10 cellular contexts compared by ENCODE assay signal in the genomic region with DNA sequence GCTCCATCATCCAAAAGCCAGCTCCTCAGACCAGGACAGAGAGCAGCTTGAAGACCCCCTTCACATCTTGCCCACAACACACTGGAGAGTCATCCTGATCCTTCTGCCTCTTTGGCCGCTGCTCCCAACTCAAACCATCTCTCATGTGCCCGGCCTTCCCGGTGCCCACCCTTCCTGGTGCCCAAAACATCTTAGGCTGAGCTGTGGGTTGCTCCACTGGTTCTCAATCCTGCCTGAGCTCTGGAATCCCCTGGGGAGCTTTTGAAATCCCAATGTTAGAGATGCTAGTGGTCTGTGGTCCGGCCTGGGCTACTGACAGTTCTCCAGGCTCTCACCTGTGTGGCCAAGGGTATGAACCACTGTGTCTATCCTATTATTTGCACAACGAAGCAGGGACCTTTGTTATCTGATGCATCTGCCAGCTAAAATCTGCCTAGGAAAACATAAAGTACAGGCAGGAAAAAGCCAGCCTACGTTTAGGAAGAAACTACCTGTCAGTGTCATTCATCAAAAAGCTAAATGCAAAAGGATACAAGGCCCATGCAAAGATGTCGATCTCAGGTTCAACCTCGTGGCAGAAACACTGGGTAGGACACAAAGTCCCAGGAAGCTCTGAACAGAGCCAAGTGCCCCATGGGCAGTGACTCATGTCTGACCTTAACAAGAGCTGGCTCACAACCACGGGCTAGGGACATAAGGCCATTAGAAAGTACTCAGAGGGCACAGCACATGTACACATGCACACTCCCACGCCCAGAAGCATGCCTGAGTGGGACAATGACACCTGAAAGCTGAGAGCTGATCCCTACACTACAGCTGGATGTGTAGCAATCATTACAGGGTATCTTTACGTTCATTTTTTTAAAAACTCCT. TPM values are rescaled to one million over a fixed set of nuclear protein-coding genes. Genes with fewer than 3 reads are reported as not detected.
DNase-seq lines count a peak whose midpoint lies in the region; ATAC-seq, FAIRE-seq and TF ChIP-seq lines count a peak whose summit lies in the region.
"Had no signal": no experiment of that assay in that cellular context is flagged by ENCODE, and none has a peak within 500 bp of the region (broad histone marks: within the 10 kb centered on the region; RNA-seq: fewer than 3 reads in every experiment).

No MANE protein-coding gene starts in this region.

- no peak for FAIRE-seq in endothelial cell of umbilical vein (lab: Jason Lieb, UNC)

- intact Hi-C loops in endothelial cell of umbilical vein (cut with micrococcal nuclease) = no loop called here

- H4K20me1 ChIP-seq in endothelial cell of umbilical vein (replicated peaks; ENCODE audit: control insufficient read depth, extremely low read depth, insufficient read depth, low read length) (no peaks in the 10 kb centered on the region), osteoblast (ENCODE audit: insufficient read depth, low read length) (no peaks in the 10 kb centered on the region)

- ATAC-seq in activated T-cell treated with anti-CD3 and anti-CD28 coated beads, Interleukin-2, amount 50 U/mL, for 72 hours (replicated peaks in 1 of 2) = no peak
- no peak for ATAC-seq in GM19463 (IDR thresholded peaks at IDR 0.05; ENCODE audit: unreplicated experiment)

- BruUV-seq in endothelial cell of umbilical vein (replicated peaks; lab: Mats Ljungman, UMichigan) = no TSS peak

- no peak overlapping the region for H2AFZ ChIP-seq in endothelial cell of umbilical vein (ENCODE audit: low read depth, low read length)
- H2AFZ ChIP-seq in osteoblast (ENCODE audit: low read length) = no peak overlapping the region

- TF ChIP-seq CTCF in BJ (IDR thresholded peaks at IDR 0.05; ENCODE audit: insufficient read depth, low read depth, low read length) (no peak), endothelial cell of umbilical vein (IDR thresholded peaks at IDR 0.05; ENCODE audit: extremely low read depth in 1 of 2, insufficient read depth in 1 of 2, low read depth in 1 of 2, low read length in 2 of 2) (no peak), osteoblast (IDR thresholded peaks at IDR 0.05; ENCODE audit: extremely low read depth, low read depth, low read length) (no peak)

- no peak overlapping the region for H3K4me3 Mint-ChIP-seq in activated T-cell treated with anti-CD3 and anti-CD28 coated beads, Interleukin-2, amount 50 U/mL, for 72 hours

- H3K9me3 ChIP-seq in endothelial cell of umbilical vein (replicated peaks; ENCODE audit: control insufficient read depth, insufficient read depth, low read length) (no peaks in the 10 kb centered on the region), osteoblast (ENCODE audit: low read depth, low read length) (no peaks in the 10 kb centered on the region)

- peak overlapping the region; percentile 82 for H3K27ac ChIP-seq in endothelial cell of umbilical vein (ENCODE audit: insufficient read depth, low read depth, low read length)
- H3K27ac ChIP-seq in osteoblast (ENCODE audit: low read depth, low read length) = no peak overlapping the region

- H3K9ac ChIP-seq in endothelial cell of umbilical vein (replicated peaks; ENCODE audit: extremely low read depth, insufficient read depth, low read length) = peak overlapping the region; percentile 43

- TF ChIP-seq POLR2A in endothelial cell of umbilical vein (IDR thresholded peaks at IDR 0.05; ENCODE audit: low read depth, low read length) = no peak

- no peak overlapping the region for H3K27ac Mint-ChIP-seq in activated T-cell treated with anti-CD3 and anti-CD28 coated beads, Interleukin-2, amount 50 U/mL, for 72 hours

- no peaks in the 10 kb centered on the region for H3K36me3 ChIP-seq in BJ (ENCODE audit: control insufficient read depth, insufficient read depth, low read length)
- H3K36me3 ChIP-seq in endothelial cell of umbilical vein (ENCODE audit: control insufficient read depth in 2 of 2, extremely low read depth in 1 of 2, insufficient read depth in 2 of 2, low read length in 2 of 2) = no peaks in the 10 kb centered on the region
- no peaks in the 10 kb centered on the region for H3K36me3 ChIP-seq in osteoblast (ENCODE audit: insufficient read depth, low read length)

- no peaks in the 10 kb centered on the region for H3K27me3 Mint-ChIP-seq in activated T-cell treated with anti-CD3 and anti-CD28 coated beads, Interleukin-2, amount 50 U/mL, for 72 hours (ENCODE audit: low read depth)

- H3K4me2 ChIP-seq in endothelial cell of umbilical vein (ENCODE audit: insufficient read depth, low read length) (peak overlapping the region; percentile 46), osteoblast (ENCODE audit: insufficient read depth, low read length) (no peak overlapping the region)

- H3K36me3 Mint-ChIP-seq in activated T-cell treated with anti-CD3 and anti-CD28 coated beads, Interleukin-2, amount 50 U/mL, for 72 hours (ENCODE audit: insufficient read depth in 2 of 2) = no peaks in the 10 kb centered on the region
- H3K36me3 Mint-ChIP-seq: activated naive CD4-positive, alpha-beta T cell treated with anti-CD3 and anti-CD28 coated beads, Interleukin-2, amount 50 U/mL, for 72 hours had no signal

- H3K4me1 ChIP-seq in endothelial cell of umbilical vein (ENCODE audit: control insufficient read depth, extremely low read depth, insufficient read depth, low read length) (peaks cover 53% of the 10 kb centered on the region), osteoblast (ENCODE audit: insufficient read depth, low read length) (peaks cover 27% of the 10 kb centered on the region)

- dilution Hi-C loops in endothelial cell of umbilical vein (cut with MboI; ENCODE audit: extremely low pct_ligation_motif_present, low sequenced_read_pairs) = no loop called here

- H3K4me3 ChIP-seq in BJ (ENCODE audit: low read depth, low read length) (no peak overlapping the region), endothelial cell of umbilical vein (replicated peaks in 1 of 3; ENCODE audit: insufficient read depth in 1 of 3, low read depth in 1 of 3, low read length in 3 of 3) (no peak overlapping the region), osteoblast (ENCODE audit: insufficient read depth, low read length) (no peak overlapping the region)

- no peaks in the 10 kb centered on the region for H3K9me1 ChIP-seq in endothelial cell of umbilical vein (replicated peaks; ENCODE audit: control insufficient read depth, extremely low read depth, insufficient read depth, low read length)

- peaks cover 17% of the 10 kb centered on the region for H3K4me1 Mint-ChIP-seq in activated T-cell treated with anti-CD3 and anti-CD28 coated beads, Interleukin-2, amount 50 U/mL, for 72 hours (ENCODE audit: low read depth)

- H3K9me3 Mint-ChIP-seq in activated T-cell treated with anti-CD3 and anti-CD28 coated beads, Interleukin-2, amount 50 U/mL, for 72 hours = no peaks in the 10 kb centered on the region
- H3K9me3 Mint-ChIP-seq: activated naive CD4-positive, alpha-beta T cell treated with anti-CD3 and anti-CD28 coated beads, Interleukin-2, amount 50 U/mL, for 72 hours had no signal

- H3K79me2 ChIP-seq in endothelial cell of umbilical vein (ENCODE audit: control insufficient read depth, insufficient read depth, low read length) (peaks cover 68% of the 10 kb centered on the region), osteoblast (ENCODE audit: insufficient read depth, low read length) (no peaks in the 10 kb centered on the region)

- DNase-seq in BJ (ENCODE audit: low read depth) (peak; percentile 41), NCI-H2029 treated with DMSO at 0.1 percent for 48 hours (lab: John Stamatoyannopoulos, UW) (peak; percentile 34), endothelial cell of umbilical vein (ENCODE audit: low read depth, low spot score) (peak; percentile 76), myocyte (ENCODE audit: low read depth) (peak; percentile 82), NCI-H446 (lab: John Stamatoyannopoulos, UW) (no peak), osteoblast (ENCODE audit: insufficient read length, low spot score, missing footprints) (no peak)
- DNase-seq in activated T-cell treated with anti-CD3 and anti-CD28 coated beads, Interleukin-2, amount 50 U/mL, for 72 hours = no peak
- DNase-seq: stimulated activated CD4-positive, alpha-beta T cell treated with anti-CD3 and anti-CD28 coated beads, Interleukin-4, amount 100 ng/mL, for 4 hours had no signal

- CTCF ChIA-PET in BJ (lab: Yijun Ruan, JAX) (interaction anchor here (0.8 to 2.2 kb wide), 4 partner anchors 10 to 85 kb away, joined by 3 to 7 read pairs (median 4); no protein-coding TSS in a partner anchor), endothelial cell of umbilical vein (lab: Charles Lee) (interaction anchor here (0.7 to 2.3 kb wide), 5 partner anchors 13 to 84 kb away, joined by 3 to 8 read pairs (median 4); partner anchors contain the start of gene TBC1D8)

- H3K27me3 ChIP-seq in BJ (ENCODE audit: control insufficient read depth, insufficient read depth, low read length) = no peaks in the 10 kb centered on the region
- H3K27me3 ChIP-seq in endothelial cell of umbilical vein (ENCODE audit: control insufficient read depth in 2 of 2, insufficient read depth in 2 of 2, low read length in 2 of 2) = no peaks in the 10 kb centered on the region
- no peaks in the 10 kb centered on the region for H3K27me3 ChIP-seq in osteoblast (ENCODE audit: insufficient read depth, low read length)

- POLR2A ChIA-PET in BJ (lab: Charles Lee) (no interaction called here), endothelial cell of umbilical vein (lab: Charles Lee) (interaction anchor here (0.5 kb wide), 2 partner anchors 17 to 46 kb away, joined by 3 to 5 read pairs; no protein-coding TSS in a partner anchor)

TF ChIP-seq in endothelial cell of umbilical vein, 7 proteins besides CTCF, POLR2A, EP300 and RAD21 (continues in another document):
- TF ChIP-seq JUN (IDR thresholded peaks at IDR 0.05; ENCODE audit: borderline replicate concordance, insufficient read depth, insufficient read length, low read depth) = peak; percentile 73
- TF ChIP-seq EZH2 (IDR thresholded peaks at IDR 0.05; ENCODE audit: borderline replicate concordance, low read depth, low read length, severe bottlenecking) = no peak
- peak; percentile 79 for TF ChIP-seq FOS (IDR thresholded peaks at IDR 0.05; ENCODE audit: borderline replicate concordance, insufficient read depth, low read length)
- TF ChIP-seq GATA2 (IDR thresholded peaks at IDR 0.05; ENCODE audit: insufficient read depth, insufficient read length, low read depth, low read length) = peak; percentile 76

RNA-seq across cellular contexts. Expression of gene TBC1D8, which starts 30.8 kb away (rescaled TPM):
- polyA plus RNA-seq in BJ (2011; rRNA removed) (5.9 and 8.8 TPM in 2 replicates), endothelial cell of umbilical vein (26.0 and 28.5 TPM in 2 replicates)
- 7.0 and 8.6 TPM in 2 replicates for polyA minus RNA-seq in BJ (2011; rRNA and poly(A)+ RNA removed)
- total RNA-seq in endothelial cell of umbilical vein (30.6 and 32.1 TPM in 2 replicates), myocyte (14.7 and 18.6 TPM in 2 replicates), osteoblast (13.4 and 13.8 TPM in 2 replicates)
- polyA plus RNA-seq in endothelial cell of umbilical vein (2011; cell fraction: cytosol; rRNA removed) = 14.9 and 17.2 TPM in 2 replicates
- polyA plus RNA-seq in endothelial cell of umbilical vein (2011; cell fraction: nucleus; rRNA removed) = 151 and 159 TPM in 2 replicates
- 23.1 and 25.1 TPM in 2 replicates for polyA plus RNA-seq in endothelial cell of umbilical vein (2012)
- 58.0 and 77.9 TPM in 2 replicates for polyA minus RNA-seq in endothelial cell of umbilical vein
- polyA minus RNA-seq in endothelial cell of umbilical vein (2011; cell fraction: cytosol; rRNA and poly(A)+ RNA removed) = 6.0 TPM
- polyA minus RNA-seq in endothelial cell of umbilical vein (2011; cell fraction: nucleus; rRNA and poly(A)+ RNA removed) = 51.3 and 85.5 TPM in 2 replicates
- polyA plus RNA-seq in myocyte (2012) = 8.7 TPM
- 1 to 10 TPM; 5.2 to 8.3 TPM for total RNA-seq in activated T-cell treated with anti-CD3 and anti-CD28 coated beads, Interleukin-2, amount 50 U/mL, for 72 hours

Comparison
In these comparisons a context has a peak if more than half of its experiments do, and no peak if none do; other contexts are left out.
1. DNase-seq: peak in BJ (single experiment), NCI-H2029 treated with DMSO at 0.1 percent for 48 hours (single experiment), endothelial cell of umbilical vein (single experiment) and myocyte (single experiment); none in NCI-H446 (0 of 2), activated T-cell treated with anti-CD3 and anti-CD28 coated beads, Interleukin-2, amount 50 U/mL, for 72 hours (0 of 2) and osteoblast (single experiment).